19 cellular contexts compared by ENCODE assay signal in genomic region chr6:3603443-3604130, GRCh38.
DNase-seq lines count a peak whose midpoint lies in the region; ATAC-seq and TF ChIP-seq lines count a peak whose summit lies in the region.
"Had no signal": no experiment of that assay in that cellular context is flagged by ENCODE, and none has a peak within 500 bp of the region (broad histone marks: within the 10 kb centered on the region; RNA-seq: fewer than 3 reads in every experiment).

No MANE protein-coding gene starts in this region.

- POLR2A ChIA-PET in activated CD8-positive, alpha-beta T cell treated with anti-CD3 and anti-CD28 coated beads, Interleukin-2, amount 10 ng/mL, durations not matched to agents 7 days and 5 days (lab: Charles Lee) = no interaction called here

- no peaks in the 10 kb centered on the region for H3K79me2 ChIP-seq in GM23338 (replicated peaks; ENCODE audit: insufficient read depth)

- H3K27me3 ChIP-seq in GM23338 (ENCODE audit: insufficient read depth) = no peaks in the 10 kb centered on the region
- H3K27me3 ChIP-seq: neutrophil had no signal

- no peak for ATAC-seq in GM23338
- no peak for ATAC-seq in activated CD8-positive, alpha-beta T cell treated with anti-CD3 and anti-CD28 coated beads, Interleukin-2, amount 10 ng/mL, durations not matched to agents 7 days and 5 days
- ATAC-seq in GM21390 (IDR thresholded peaks at IDR 0.05; ENCODE audit: unreplicated experiment) = no peak
- ATAC-seq: activated T-cell treated with anti-CD3 and anti-CD28 coated beads, Interleukin-2, amount 50 U/mL, for 72 hours had no signal

- H3K9me3 Mint-ChIP-seq in GM23338 = peaks cover 5% of the 10 kb centered on the region; the same call in 2 of the 3 replicates
- H3K9me3 Mint-ChIP-seq in activated CD8-positive, alpha-beta T cell treated with anti-CD3 and anti-CD28 coated beads, Interleukin-2, amount 10 ng/mL, durations not matched to agents 7 days and 5 days (ENCODE audit: insufficient read depth) = peaks cover 16% of the 10 kb centered on the region

- H3K36me3 Mint-ChIP-seq in GM23338 (ENCODE audit: low read depth) = peaks cover 4% of the 10 kb centered on the region; the same call in 1 of the 3 replicates
- no peaks in the 10 kb centered on the region for H3K36me3 Mint-ChIP-seq in activated CD8-positive, alpha-beta T cell treated with anti-CD3 and anti-CD28 coated beads, Interleukin-2, amount 10 ng/mL, durations not matched to agents 7 days and 5 days (ENCODE audit: low read depth)

- H3K27ac ChIP-seq in GM23338 (ENCODE audit: low read depth) = no peak overlapping the region
- H3K27ac ChIP-seq: neutrophil, spleen had no signal

- peaks cover 2% of the 10 kb centered on the region for H3K27me3 Mint-ChIP-seq in GM23338 (ENCODE audit: insufficient read depth, low read depth, poor library complexity)
- peaks cover 13% of the 10 kb centered on the region for H3K27me3 Mint-ChIP-seq in activated CD8-positive, alpha-beta T cell treated with anti-CD3 and anti-CD28 coated beads, Interleukin-2, amount 10 ng/mL, durations not matched to agents 7 days and 5 days (ENCODE audit: low read depth)
- H3K27me3 Mint-ChIP-seq: CD4-positive, CD25-positive, alpha-beta regulatory T cell had no signal

- no peaks in the 10 kb centered on the region for H3K9me2 ChIP-seq in GM23338 (ENCODE audit: insufficient read depth)

- no peaks in the 10 kb centered on the region for H3K4me1 ChIP-seq in GM23338 (ENCODE audit: insufficient read depth)
- H3K4me1 ChIP-seq: spleen had no signal

- H4K20me1 ChIP-seq in GM23338 (replicated peaks; ENCODE audit: insufficient read depth) = no peaks in the 10 kb centered on the region

- peak; percentile 8 for TF ChIP-seq CTCF in AG09309 (IDR thresholded peaks at IDR 0.05; ENCODE audit: control insufficient read depth, insufficient read depth, low read depth, low read length, missing control alignments)
- no peak for TF ChIP-seq CTCF in GM23338 (conservative IDR thresholded peaks at IDR 0.05; ENCODE audit: low read depth in 2 of 2)
- TF ChIP-seq CTCF in fibroblast of villous mesenchyme (IDR thresholded peaks at IDR 0.05; ENCODE audit: insufficient read depth, low read depth, low read length) = peak; percentile 2

- no peaks in the 10 kb centered on the region for H3K36me3 ChIP-seq in GM23338 (ENCODE audit: insufficient read depth)
- H3K36me3 ChIP-seq: neutrophil, spleen had no signal

- no peak overlapping the region for H3K4me3 Mint-ChIP-seq in GM23338
- no peak overlapping the region for H3K4me3 Mint-ChIP-seq in activated CD8-positive, alpha-beta T cell treated with anti-CD3 and anti-CD28 coated beads, Interleukin-2, amount 10 ng/mL, durations not matched to agents 7 days and 5 days
- H3K4me3 Mint-ChIP-seq: activated naive CD8-positive, alpha-beta T cell; activated T-cell treated with anti-CD3 and anti-CD28 coated beads, Interleukin-2, amount 50 U/mL, for 72 hours; brain; CD4-positive, CD25-positive, alpha-beta regulatory T cell had no signal

- H2AFZ ChIP-seq in GM23338 = peak overlapping the region; percentile 63; the same call in 1 of the 2 replicates

- no peak overlapping the region for H3K4me2 ChIP-seq in GM23338

- DNase-seq in AG09309 (ENCODE audit: low read depth) = no peak
- DNase-seq in GM23338 (ENCODE audit: low spot score) = no peak
- DNase-seq in activated CD8-positive, alpha-beta T cell treated with anti-CD3 and anti-CD28 coated beads, Interleukin-2, amount 10 ng/mL, durations not matched to agents 7 days and 5 days = peak; percentile 18
- no peak for DNase-seq in fibroblast of villous mesenchyme (ENCODE audit: low read depth)
- DNase-seq in NCI-H187 treated with DMSO at 0.1 percent for 48 hours (lab: John Stamatoyannopoulos, UW) = no peak
- no peak for DNase-seq in NCI-H2081 (lab: John Stamatoyannopoulos, UW)
- no peak for DNase-seq in stimulated activated CD4-positive, alpha-beta T cell treated with anti-CD3 and anti-CD28 coated beads, Interleukin-4, amount 100 ng/mL, for 4 hours
- DNase-seq: activated CD4-positive, CD25-positive, alpha-beta regulatory T cell; activated T-cell treated with anti-CD3 and anti-CD28 coated beads, Interleukin-2, amount 50 U/mL, for 72 hours; CD4-positive, CD25-positive, alpha-beta regulatory T cell; DMS53; Karpas-422; NCI-H1092; NCI-H774; spleen had no signal

- H3K27ac Mint-ChIP-seq in GM23338 = no peak overlapping the region
- H3K27ac Mint-ChIP-seq in activated CD8-positive, alpha-beta T cell treated with anti-CD3 and anti-CD28 coated beads, Interleukin-2, amount 10 ng/mL, durations not matched to agents 7 days and 5 days = no peak overlapping the region
- H3K27ac Mint-ChIP-seq: activated naive CD8-positive, alpha-beta T cell; activated T-cell treated with anti-CD3 and anti-CD28 coated beads, Interleukin-2, amount 50 U/mL, for 72 hours; brain; CD4-positive, CD25-positive, alpha-beta regulatory T cell had no signal

- no peaks in the 10 kb centered on the region for H3K4me1 Mint-ChIP-seq in GM23338
- H3K4me1 Mint-ChIP-seq in activated CD8-positive, alpha-beta T cell treated with anti-CD3 and anti-CD28 coated beads, Interleukin-2, amount 10 ng/mL, durations not matched to agents 7 days and 5 days (ENCODE audit: low read depth) = peaks cover 6% of the 10 kb centered on the region
- H3K4me1 Mint-ChIP-seq: CD4-positive, CD25-positive, alpha-beta regulatory T cell had no signal

- CTCF ChIA-PET in activated CD8-positive, alpha-beta T cell treated with anti-CD3 and anti-CD28 coated beads, Interleukin-2, amount 10 ng/mL, durations not matched to agents 7 days and 5 days (lab: Charles Lee) = no interaction called here

- H3K4me3 ChIP-seq in AG09309 (ENCODE audit: control insufficient read depth, low read depth, low read length) (no peak overlapping the region), GM23338 (no peak overlapping the region), fibroblast of villous mesenchyme (ENCODE audit: low read depth, low read length) (no peak overlapping the region)
- H3K4me3 ChIP-seq: spleen had no signal

- no peaks in the 10 kb centered on the region for H3F3A ChIP-seq in GM23338 (replicated peaks; ENCODE audit: low read depth)

TF ChIP-seq in GM23338, 12 proteins besides CTCF, POLR2A, EP300 and RAD21 (continues in another document):
- TF ChIP-seq STAT1 (IDR thresholded peaks at IDR 0.05; ENCODE audit: unreplicated experiment) = no peak
- no peak for TF ChIP-seq POLR2AphosphoS5 (IDR thresholded peaks at IDR 0.05; ENCODE audit: low read depth)
- no peak for TF ChIP-seq ZNF462 (CRISPR knock-in tag; IDR thresholded peaks at IDR 0.05)
- no peak for TF ChIP-seq JUNB (IDR thresholded peaks at IDR 0.05; ENCODE audit: unreplicated experiment)
- TF ChIP-seq CREB1 (CRISPR knock-in tag; IDR thresholded peaks at IDR 0.05; ENCODE audit: low read depth) = no peak

Comparison
In these comparisons a context has a peak if more than half of its experiments do, and no peak if none do; other contexts are left out.
1. CTCF ChIP-seq: peak in AG09309 (single experiment) and fibroblast of villous mesenchyme (single experiment); none in GM23338 (0 of 2).